Comparison of ENCODE assay signal across 16 cellular contexts in genomic region chr4:90546114-90546513, GRCh38.
DNase-seq lines count a peak whose midpoint lies in the region; ATAC-seq and TF ChIP-seq lines count a peak whose summit lies in the region.
"Had no signal": no experiment of that assay in that cellular context is flagged by ENCODE, and none has a peak within 500 bp of the region (broad histone marks: within the 10 kb centered on the region; RNA-seq: fewer than 3 reads in every experiment).

No MANE protein-coding gene starts in this region.

- H3K36me3 ChIP-seq in effector memory CD4-positive, alpha-beta T cell (ENCODE audit: control insufficient read depth, insufficient read depth, low read length), result no peaks in the 10 kb centered on the region
- no peaks in the 10 kb centered on the region for H3K36me3 ChIP-seq in sigmoid colon
- H3K36me3 ChIP-seq: prostate gland had no signal

- H3K9me3 Mint-ChIP-seq in effector memory CD8-positive, alpha-beta T cell, result peaks cover 0 to 1% of the 10 kb centered on the region in 2 donors
- H3K9me3 Mint-ChIP-seq: activated CD4-positive, alpha-beta T cell treated with anti-CD3 and anti-CD28 coated beads, Interleukin-2, amount 10 ng/mL, durations not matched to agents 24 days and 14 days had no signal

- TF ChIP-seq EP300 in sigmoid colon (IDR thresholded peaks at IDR 0.05), result no peak

- DNase-seq in Kasumi-1 (lab: John Stamatoyannopoulos, UW), result peak; percentile 53 to 54
- no peak for DNase-seq in effector memory CD8-positive, alpha-beta T cell
- no peak for DNase-seq in effector memory CD4-positive, alpha-beta T cell
- no peak for DNase-seq in activated CD8-positive, alpha-beta memory T cell treated with anti-CD3 and anti-CD28 coated beads, Interleukin-2, amount 50 U/mL, for 48 hours
- DNase-seq in sigmoid colon, result no peak
- no peak for DNase-seq in cardiac septum (ENCODE audit: low spot score)
- DNase-seq: activated CD4-positive, alpha-beta T cell treated with anti-CD3 and anti-CD28 coated beads, Interleukin-2, amount 10 ng/mL, durations not matched to agents 24 days and 14 days; aorta; dermis blood vessel endothelial cell; DMS79; NCI-H345 had no signal

- TF ChIP-seq POLR2A in sigmoid colon (IDR thresholded peaks at IDR 0.05), result no peak

- H3K4me1 Mint-ChIP-seq in effector memory CD8-positive, alpha-beta T cell (ENCODE audit: low read depth in 2 of 2), result peaks cover 0 to 3% of the 10 kb centered on the region in 2 donors
- H3K4me1 Mint-ChIP-seq: activated CD4-positive, alpha-beta T cell treated with anti-CD3 and anti-CD28 coated beads, Interleukin-2, amount 10 ng/mL, durations not matched to agents 24 days and 14 days had no signal

- no peak overlapping the region for H3K4me3 Mint-ChIP-seq in effector memory CD8-positive, alpha-beta T cell
- H3K4me3 Mint-ChIP-seq: activated CD4-positive, alpha-beta T cell treated with anti-CD3 and anti-CD28 coated beads, Interleukin-2, amount 10 ng/mL, durations not matched to agents 24 days and 14 days had no signal

- no peaks in the 10 kb centered on the region for H3K9me3 ChIP-seq in effector memory CD4-positive, alpha-beta T cell (ENCODE audit: control insufficient read depth, low read length)
- H3K9me3 ChIP-seq in sigmoid colon, result no peaks in the 10 kb centered on the region
- H3K9me3 ChIP-seq: prostate gland had no signal

- no peaks in the 10 kb centered on the region for H3K36me3 Mint-ChIP-seq in effector memory CD8-positive, alpha-beta T cell (ENCODE audit: insufficient read depth)

- H3K27ac ChIP-seq in 22Rv1, result peak overlapping the region; percentile 44
- no peak overlapping the region for H3K27ac ChIP-seq in effector memory CD4-positive, alpha-beta T cell (ENCODE audit: insufficient read depth, low read length, poor library complexity, severe bottlenecking)
- H3K27ac ChIP-seq in sigmoid colon, result no peak overlapping the region
- H3K27ac ChIP-seq: prostate gland had no signal

- no peaks in the 10 kb centered on the region for H3K4me1 ChIP-seq in effector memory CD4-positive, alpha-beta T cell (ENCODE audit: control insufficient read depth, insufficient read depth, low read length, poor library complexity, severe bottlenecking)
- H3K4me1 ChIP-seq in sigmoid colon, result no peaks in the 10 kb centered on the region
- H3K4me1 ChIP-seq: prostate gland had no signal

- peak; percentile 54 for ATAC-seq in GM18868 (IDR thresholded peaks at IDR 0.05; ENCODE audit: unreplicated experiment)
- ATAC-seq in effector memory CD8-positive, alpha-beta T cell (replicated peaks), result peak; percentile 27
- ATAC-seq: HCT116, Panc1 had no signal

- H3K4me3 ChIP-seq in effector memory CD4-positive, alpha-beta T cell (ENCODE audit: insufficient read depth, low read depth, low read length, poor library complexity, severe bottlenecking), result no peak overlapping the region
- H3K4me3 ChIP-seq in sigmoid colon, result no peak overlapping the region
- H3K4me3 ChIP-seq: prostate gland had no signal

- 57 to 88% methylated on average over 1 of the region's 1 CpG for WGBS in sigmoid colon, 2 donors

- H3K27ac Mint-ChIP-seq in effector memory CD8-positive, alpha-beta T cell, result no peak overlapping the region
- H3K27ac Mint-ChIP-seq: activated CD4-positive, alpha-beta T cell treated with anti-CD3 and anti-CD28 coated beads, Interleukin-2, amount 10 ng/mL, durations not matched to agents 24 days and 14 days had no signal

- TF ChIP-seq CTCF in 22Rv1 (IDR thresholded peaks at IDR 0.05), result no peak
- no peak for TF ChIP-seq CTCF in sigmoid colon (IDR thresholded peaks at IDR 0.05)

- no peaks in the 10 kb centered on the region for H3K27me3 ChIP-seq in effector memory CD4-positive, alpha-beta T cell (replicated peaks; ENCODE audit: control insufficient read depth, insufficient read depth, low read length, poor library complexity, severe bottlenecking)
- H3K27me3 ChIP-seq in sigmoid colon, result no peaks in the 10 kb centered on the region

- intact Hi-C loops in sigmoid colon (cut with DNase I) (no loop called here), cardiac septum (cut with DNase I) (no loop called here)

- no peaks in the 10 kb centered on the region for H3K27me3 Mint-ChIP-seq in effector memory CD8-positive, alpha-beta T cell
- H3K27me3 Mint-ChIP-seq: activated CD4-positive, alpha-beta T cell treated with anti-CD3 and anti-CD28 coated beads, Interleukin-2, amount 10 ng/mL, durations not matched to agents 24 days and 14 days had no signal

Comparison
In these comparisons a context has a peak if more than half of its experiments do, and no peak if none do; other contexts are left out.
1. DNase-seq: peak in Kasumi-1 (2 of 2); none in effector memory CD8-positive, alpha-beta T cell (0 of 3), effector memory CD4-positive, alpha-beta T cell (0 of 3), activated CD8-positive, alpha-beta memory T cell treated with anti-CD3 and anti-CD28 coated beads, Interleukin-2, amount 50 U/mL, for 48 hours (single experiment), sigmoid colon (single experiment) and cardiac septum (single experiment).